8 cellular contexts compared by ENCODE assay signal in genomic region chr18:26215247-26215970, GRCh38.
DNase-seq lines count a peak whose midpoint lies in the region; ATAC-seq, FAIRE-seq and TF ChIP-seq lines count a peak whose summit lies in the region.

No MANE protein-coding gene starts in this region.

- intact Hi-C loops in posterior cingulate gyrus (cut with DNase I): no loop called here

- no peak for FAIRE-seq in D721Med (lab: Jason Lieb, UNC)

- TF ChIP-seq CTCF in D721Med (IDR thresholded peaks at IDR 0.05; ENCODE audit: insufficient read depth, missing control alignments): no peak

- ATAC-seq in HG03196 (IDR thresholded peaks at IDR 0.05; ENCODE audit: unreplicated experiment): peak; percentile 96

- peak; percentile 3 for DNase-seq in activated CD4-positive, CD25-positive, alpha-beta regulatory T cell treated with anti-CD3 and anti-CD28 coated beads, Interleukin-2, amount 50 U/mL, for 16 hours (ENCODE audit: low read depth, low spot score)
- DNase-seq in activated CD4-positive, CD25-positive, alpha-beta regulatory T cell treated with anti-CD3 and anti-CD28 coated beads, Interleukin-2, amount 50 U/mL, for 72 hours: no peak
- peak; percentile 49 for DNase-seq in activated CD4-positive, alpha-beta T cell treated with anti-CD3 and anti-CD28 coated beads for 48 hours
- DNase-seq in stimulated activated CD4-positive, alpha-beta T cell treated with anti-CD3 and anti-CD28 coated beads, Interleukin-2, amount 100 ng/mL, for 24 hours: peak; percentile 17 to 42
- DNase-seq in posterior cingulate gyrus (no peak), D721Med (ENCODE audit: insufficient read length, low spot score) (no peak), NCI-H1694 (lab: John Stamatoyannopoulos, UW) (no peak)

Comparison
In these comparisons a context has a peak if more than half of its experiments do, and no peak if none do; other contexts are left out.
1. DNase-seq: peak in activated CD4-positive, CD25-positive, alpha-beta regulatory T cell treated with anti-CD3 and anti-CD28 coated beads, Interleukin-2, amount 50 U/mL, for 16 hours (single experiment), activated CD4-positive, alpha-beta T cell treated with anti-CD3 and anti-CD28 coated beads for 48 hours (single experiment) and stimulated activated CD4-positive, alpha-beta T cell treated with anti-CD3 and anti-CD28 coated beads, Interleukin-2, amount 100 ng/mL, for 24 hours (2 of 2); none in activated CD4-positive, CD25-positive, alpha-beta regulatory T cell treated with anti-CD3 and anti-CD28 coated beads, Interleukin-2, amount 50 U/mL, for 72 hours (single experiment), posterior cingulate gyrus (0 of 10), D721Med (single experiment) and NCI-H1694 (single experiment).